8 cellular contexts compared by ENCODE assay signal in the genomic region with DNA sequence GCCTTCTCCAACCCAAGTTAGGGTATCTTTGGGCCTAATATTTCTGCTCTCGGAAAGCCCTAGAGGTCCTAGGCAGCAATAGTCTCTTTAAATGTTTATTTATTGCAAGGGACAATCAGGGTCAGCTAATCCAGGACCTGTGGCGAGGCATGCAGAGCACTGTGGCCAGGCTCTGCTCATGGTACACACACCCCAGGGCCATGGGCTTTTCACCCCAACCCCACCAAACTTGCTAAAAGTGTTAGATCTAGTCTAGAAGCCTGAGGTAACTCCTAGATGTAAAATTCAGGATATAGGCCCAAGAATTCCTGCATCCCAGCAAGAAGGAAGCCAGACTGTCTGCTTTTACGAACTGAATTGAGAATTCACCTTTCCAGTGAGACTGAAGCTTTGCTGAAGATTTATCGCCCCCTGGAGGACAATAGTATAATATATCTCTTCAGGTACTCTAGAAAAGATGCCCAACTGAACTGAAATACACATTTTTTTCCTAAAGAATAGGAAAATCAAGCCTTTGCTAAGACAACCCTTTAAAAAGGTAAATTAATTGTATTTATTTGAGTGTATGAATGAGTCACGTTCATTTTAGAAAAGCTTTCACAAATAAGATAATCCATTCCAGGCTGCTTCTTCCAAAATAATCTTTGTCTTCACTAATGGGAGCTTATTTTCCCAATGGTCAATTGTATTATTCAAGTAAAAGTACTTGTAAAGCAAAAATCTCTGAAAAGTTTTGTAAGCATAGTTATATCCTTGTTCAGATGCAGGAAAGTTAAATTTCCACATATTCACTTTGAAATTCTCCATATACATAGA.
DNase-seq lines count a peak whose midpoint lies in the region; ATAC-seq, FAIRE-seq and TF ChIP-seq lines count a peak whose summit lies in the region.

No MANE protein-coding gene starts in this region.

- peak; percentile 65 to 71 for TF ChIP-seq RAD21 in A549 (conservative IDR thresholded peaks at IDR 0.05 in 1 of 2, IDR thresholded peaks at IDR 0.05 in 1 of 2)

- peak in 1 of 2 experiments; percentile 82; a peak in 3 of 6 replicates for ATAC-seq in A549
- ATAC-seq in HG02759 (IDR thresholded peaks at IDR 0.05; ENCODE audit: unreplicated experiment) = peak; percentile 91

- FAIRE-seq in A549 (lab: Jason Lieb, UNC) (no peak), islet of Langerhans (lab: Jason Lieb, UNC) (peak; percentile 98)

- no peak overlapping the region for H3K27ac ChIP-seq in A549

- no peak for TF ChIP-seq POLR2A in A549 (IDR thresholded peaks at IDR 0.05; ENCODE audit: low read length)

- no peak overlapping the region for H3K4me3 ChIP-seq in A549

- CTCF ChIA-PET in A549 (lab: Yijun Ruan, JAX) = interaction anchor here (0.7 to 2.0 kb wide), 14 partner anchors 9 to 1065 kb away, joined by 3 to 6 read pairs (median 3); no protein-coding TSS in a partner anchor

- no peaks in the 10 kb centered on the region for H3K9me3 ChIP-seq in A549

- no peak overlapping the region for H3K4me2 ChIP-seq in A549

- POLR2A ChIA-PET in A549 (lab: Yijun Ruan, JAX) = no interaction called here

- no peak for TF ChIP-seq EP300 in A549 (IDR thresholded peaks at IDR 0.05)

- H3K4me1 ChIP-seq in A549 = no peaks in the 10 kb centered on the region

- DNase-seq in A549 (ENCODE audit: low read depth in 1 of 2, low spot score in 1 of 2) = peak; percentile 25 to 34
- DNase-seq in GM13977 (ENCODE audit: low spot score) = peak; percentile 30
- peak; percentile 53 for DNase-seq in NCI-H1105 (lab: John Stamatoyannopoulos, UW)
- DNase-seq in astrocyte of the hippocampus (ENCODE audit: low read depth, low spot score) = peak; percentile 73
- DNase-seq in NCI-H526 treated with DMSO at 0.1 percent for 48 hours (lab: John Stamatoyannopoulos, UW) = no peak
- DNase-seq in NK-92 treated with Interleukin-12 subunit alpha and Interleukin-12 subunit beta, amount 100 ng/mL, for 24 hours (lab: John Stamatoyannopoulos, UW) = no peak

- TF ChIP-seq CTCF in A549 (IDR thresholded peaks at IDR 0.05) (peak; percentile 55), GM13977 (IDR thresholded peaks at IDR 0.05; ENCODE audit: extremely low read depth, insufficient read depth, missing control alignments) (peak; percentile 67)

- WGBS in A549 (ENCODE audit: missing lambda C conversion rate) = under 1% methylated on average over 5 of the region's 5 CpGs

- in situ Hi-C loops in GM13977 (cut with MboI; ENCODE audit: low pct_unique_long_range_greater_than_20kb, low sequenced_read_pairs, unreplicated experiment) = loop anchor here (25.0 kb wide), 1 partner anchor 1075 kb away; no protein-coding TSS in a partner anchor

TF ChIP-seq in A549, 52 proteins besides CTCF, POLR2A, EP300 and RAD21:
- TF ChIP-seq SMC3 (IDR thresholded peaks at IDR 0.05) = peak; percentile 51
- TF ChIP-seq NR3C1 (IDR thresholded peaks at IDR 0.05) = no peak

Comparison
In these comparisons a context has a peak if more than half of its experiments do, and no peak if none do; other contexts are left out.
1. DNase-seq: peak in A549 (2 of 2), GM13977 (single experiment), NCI-H1105 (single experiment) and astrocyte of the hippocampus (single experiment); none in NCI-H526 treated with DMSO at 0.1 percent for 48 hours (single experiment) and NK-92 treated with Interleukin-12 subunit alpha and Interleukin-12 subunit beta, amount 100 ng/mL, for 24 hours (single experiment).